25 cellular contexts compared by ENCODE assay signal in genomic region chr21:45183852-45184251, GRCh38.
"Had no signal": no experiment of that assay in that cellular context is flagged by ENCODE, and none has a peak within 500 bp of the region (broad histone marks: within the 10 kb centered on the region; RNA-seq: fewer than 3 reads in every experiment).

No MANE protein-coding gene starts in this region.

- H3K27ac Mint-ChIP-seq: dendritic cell treated with granulocyte-macrophage colony-stimulating factor and Interleukin-4, amounts not matched to agents 40 ng/mL and 50 ng/mL, for 4 days; effector memory CD8-positive, alpha-beta T cell; endodermal cell had no signal

- H3K27me3 ChIP-seq: colonic mucosa, dorsolateral prefrontal cortex, esophagus muscularis mucosa, esophagus squamous epithelium, foreskin keratinocyte, gastrocnemius medialis, gastroesophageal sphincter, heart left ventricle, heart right ventricle had no signal

- H3K9me3 ChIP-seq: colonic mucosa had no signal

- FAIRE-seq: colon had no signal

- H3K27me3 Mint-ChIP-seq: dendritic cell treated with granulocyte-macrophage colony-stimulating factor and Interleukin-4, amounts not matched to agents 40 ng/mL and 50 ng/mL, for 4 days; effector memory CD8-positive, alpha-beta T cell had no signal

- DNase-seq: colonic mucosa; cortex of kidney; dorsolateral prefrontal cortex; effector CD4-positive, alpha-beta T cell; effector CD8-positive, alpha-beta T cell; effector memory CD4-positive, alpha-beta T cell; effector memory CD8-positive, alpha-beta T cell; endodermal cell; erythroblast; esophagus squamous epithelium; foreskin fibroblast; foreskin keratinocyte; foreskin melanocyte; gastrocnemius medialis; glutamatergic neuron; head of caudate nucleus; heart left ventricle; heart right ventricle had no signal

- H3K36me3 ChIP-seq: colonic mucosa had no signal

- H3K4me3 ChIP-seq: colonic mucosa, coronary artery, dorsolateral prefrontal cortex, esophagus muscularis mucosa, esophagus squamous epithelium, gastrocnemius medialis, gastroesophageal sphincter, heart left ventricle, heart right ventricle had no signal

- ATAC-seq: effector memory CD8-positive, alpha-beta T cell; esophagus mucosa; foreskin keratinocyte; gastrocnemius medialis; gastroesophageal sphincter; heart right ventricle had no signal

- H3K4me3 Mint-ChIP-seq: dendritic cell treated with granulocyte-macrophage colony-stimulating factor and Interleukin-4, amounts not matched to agents 40 ng/mL and 50 ng/mL, for 4 days; effector memory CD8-positive, alpha-beta T cell; endodermal cell had no signal

- H3K27ac ChIP-seq: colonic mucosa, coronary artery, dorsolateral prefrontal cortex, epithelial cell of prostate, esophagus muscularis mucosa, esophagus squamous epithelium, foreskin keratinocyte, gastrocnemius medialis, gastroesophageal sphincter, heart left ventricle, heart right ventricle had no signal

- H3K4me1 ChIP-seq: colonic mucosa, esophagus muscularis mucosa, esophagus squamous epithelium, foreskin keratinocyte, gastrocnemius medialis, gastroesophageal sphincter, heart left ventricle, heart right ventricle had no signal
